ENCODE assay signal across 3 cellular contexts in the genomic region with DNA sequence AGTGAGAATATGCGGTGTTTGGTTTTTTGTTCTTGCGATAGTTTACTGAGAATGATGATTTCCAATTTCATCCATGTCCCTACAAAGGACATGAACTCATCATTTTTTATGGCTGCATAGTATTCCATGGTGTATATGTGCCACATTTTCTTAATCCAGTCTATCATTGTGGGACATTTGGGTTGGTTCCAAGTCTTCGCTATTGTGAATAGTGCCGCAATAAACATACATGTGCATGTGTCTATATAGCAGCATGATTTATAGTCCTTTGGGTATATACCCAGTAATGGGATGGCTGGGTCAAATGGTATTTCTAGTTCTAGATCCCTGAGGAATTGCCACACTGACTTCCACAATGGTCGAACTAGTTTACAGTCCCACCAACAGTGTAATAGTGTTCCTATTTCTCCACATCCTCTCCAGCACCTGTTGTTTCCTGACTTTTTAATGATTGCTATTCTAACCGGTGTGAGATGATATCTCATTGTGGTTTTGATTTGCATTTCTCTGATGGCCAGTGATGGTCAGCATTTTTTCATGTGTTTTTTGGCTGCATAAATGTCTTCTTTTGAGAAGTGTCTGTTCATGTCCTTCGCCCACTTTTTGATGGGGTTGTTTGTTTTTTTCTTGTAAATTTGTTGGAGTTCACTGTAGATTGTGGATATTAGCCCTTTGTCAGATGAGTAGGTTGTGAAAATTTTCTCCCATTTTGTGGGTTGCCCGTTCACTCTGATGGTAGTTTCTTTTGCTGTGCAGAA. TPM values are rescaled to one million over a fixed set of nuclear protein-coding genes. Genes with fewer than 3 reads are reported as not detected.
DNase-seq lines count a peak whose midpoint lies in the region; ATAC-seq, FAIRE-seq and TF ChIP-seq lines count a peak whose summit lies in the region.
"Not testable (repeated sequence)": the region's sequence is repeated elsewhere in the genome, so short reads cannot be mapped to it uniquely, and the experiment has no call there.

No MANE protein-coding gene starts in this region.

- H3K9me1 ChIP-seq in K562 (ENCODE audit: control insufficient read depth, insufficient read depth, low read length), result not testable (repeated sequence)

- in situ Hi-C loops in K562 (cut with MboI), result not testable (repeated sequence)

- H3K9me3 ChIP-seq in A549; HEK293 (ENCODE audit: control insufficient read depth, insufficient read depth, low read depth, low read length); K562 (replicated peaks; ENCODE audit: control insufficient read depth, insufficient read depth, low read depth, low read length): not testable (repeated sequence)

- DNase-seq in A549 (ENCODE audit: low read depth in 1 of 2, low spot score in 1 of 2); K562 (ENCODE audit: extremely low read depth in 1 of 4, low spot score in 3 of 4): not testable (repeated sequence)

- H2AFZ ChIP-seq in K562 (ENCODE audit: low read depth, low read length), result not testable (repeated sequence)

- TF ChIP-seq RAD21 in A549 (conservative IDR thresholded peaks at IDR 0.05 in 1 of 2, IDR thresholded peaks at IDR 0.05 in 1 of 2); K562 (CRISPR knock-in tag; conservative IDR thresholded peaks at IDR 0.05 in 1 of 2, IDR thresholded peaks at IDR 0.05 in 1 of 2): not testable (repeated sequence)

- intact Hi-C loops in K562 (cut with micrococcal nuclease), result not testable (repeated sequence)

- not testable (repeated sequence) for BruUV-seq in K562 (replicated peaks; lab: Mats Ljungman, UMichigan)

- WGBS in A549 (ENCODE audit: missing lambda C conversion rate), result 89% methylated on average over 8 of the region's 8 CpGs
- 87% methylated on average over 4 of the region's 8 CpGs for WGBS in K562 (ENCODE audit: insufficient coverage, low coverage, missing lambda C conversion rate)

- TF ChIP-seq EP300 in A549 (IDR thresholded peaks at IDR 0.05); K562 (IDR thresholded peaks at IDR 0.05; ENCODE audit: low read length): not testable (repeated sequence)

- not testable (repeated sequence) for FAIRE-seq in A549 (lab: Jason Lieb, UNC); K562 (lab: Jason Lieb, UNC)

- CTCF ChIA-PET in A549 (lab: Yijun Ruan, JAX); HEK293 (lab: Yijun Ruan, JAX); K562 (lab: Yijun Ruan, JAX; ENCODE audit: low intra/inter-chr PET ratio): not testable (repeated sequence)

- not testable (repeated sequence) for TF ChIP-seq POLR2A in A549 (IDR thresholded peaks at IDR 0.05; ENCODE audit: low read length); K562 (conservative IDR thresholded peaks at IDR 0.05)

- H3K36me3 ChIP-seq in HEK293 (ENCODE audit: control insufficient read depth in 2 of 2, insufficient read depth in 1 of 2, low read length in 2 of 2) (peaks cover 44 to 46% of the 10 kb centered on the region in 2 experiments), K562 (ENCODE audit: control insufficient read depth, insufficient read depth, low read length) (peaks cover 43% of the 10 kb centered on the region)

- not testable (repeated sequence) for H3K4me3 ChIP-seq in A549; HEK293 (ENCODE audit: low read depth, low read length); K562

- TF ChIP-seq CTCF in A549 (IDR thresholded peaks at IDR 0.05); HEK293 (tag by site-specific recombination; IDR thresholded peaks at IDR 0.05); K562 (IDR thresholded peaks at IDR 0.05 in 2 of 3, conservative IDR thresholded peaks at IDR 0.05 in 1 of 3; ENCODE audit: insufficient read depth in 2 of 3, low read depth in 1 of 3, low read length in 3 of 3): not testable (repeated sequence)

- not testable (repeated sequence) for H3K4me1 ChIP-seq in A549; HEK293 (ENCODE audit: control insufficient read depth, insufficient read depth, low read length); K562 (replicated peaks in 1 of 2; ENCODE audit: control insufficient read depth in 2 of 2, insufficient read depth in 2 of 2, low read length in 2 of 2)

- not testable (repeated sequence) for H3K27ac ChIP-seq in A549; HEK293 (ENCODE audit: extremely low read depth, low read depth, low read length); K562 (ENCODE audit: extremely low read depth, low read depth, low read length)

- H3K27me3 ChIP-seq in K562 (ENCODE audit: control insufficient read depth in 2 of 2, insufficient read depth in 2 of 2, low read length in 2 of 2), result not testable (repeated sequence)

- not testable (repeated sequence) for H3K4me2 ChIP-seq in A549; K562 (ENCODE audit: insufficient read depth, low read length)

- not testable (repeated sequence) for H3K9ac ChIP-seq in K562 (ENCODE audit: insufficient read depth in 1 of 2, low read depth in 2 of 2, low read length in 2 of 2)

- not testable (repeated sequence) for H4K20me1 ChIP-seq in K562 (replicated peaks; ENCODE audit: control insufficient read depth, insufficient read depth, low read length)

- not testable (repeated sequence) for H3K79me2 ChIP-seq in K562 (ENCODE audit: control insufficient read depth, insufficient read depth, low read length)

- POLR2A ChIA-PET in A549 (lab: Yijun Ruan, JAX); HEK293 (lab: Yijun Ruan, JAX); K562 (lab: Yijun Ruan, JAX): not testable (repeated sequence)

- not testable (repeated sequence) for ATAC-seq in A549, K562

TF ChIP-seq in A549, 52 proteins besides CTCF, POLR2A, EP300 and RAD21:
- TF ChIP-seq HOXA7 (CRISPR knock-in tag; IDR thresholded peaks at IDR 0.05), result 0 out of 2 replicates have a peak, but pooled peaks have one; percentile 55

TF ChIP-seq in HEK293, 187 proteins besides CTCF, POLR2A, EP300 and RAD21 (continues in another document):
- TF ChIP-seq ZNF202 (tag by site-specific recombination; IDR thresholded peaks at IDR 0.05; ENCODE audit: borderline replicate concordance) (0 out of 2 replicates have a peak, but pooled peaks have one; percentile 27), ZNF146 (tag by site-specific recombination; IDR thresholded peaks at IDR 0.05) (peak; percentile 98), SCRT2 (tag by site-specific recombination; IDR thresholded peaks at IDR 0.05) (peak; percentile 77), ZNF184 (tag by site-specific recombination; IDR thresholded peaks at IDR 0.05) (peak; percentile 92)
- TF ChIP-seq, protein P1, sequence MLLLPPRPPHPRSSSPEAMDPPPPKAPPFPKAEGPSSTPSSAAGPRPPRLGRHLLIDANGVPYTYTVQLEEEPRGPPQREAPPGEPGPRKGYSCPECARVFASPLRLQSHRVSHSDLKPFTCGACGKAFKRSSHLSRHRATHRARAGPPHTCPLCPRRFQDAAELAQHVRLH (tag by site-specific recombination; IDR thresholded peaks at IDR 0.05), result peak; percentile 71

TF ChIP-seq in K562, 482 proteins besides CTCF, POLR2A, EP300 and RAD21 (continues in another document):
- TF ChIP-seq ZNF184 (CRISPR knock-in tag; IDR thresholded peaks at IDR 0.05), result peak; percentile 51; the same call in 1 of the 2 replicates
- 0 out of 2 replicates have a peak, but pooled peaks have one; percentile 19 for TF ChIP-seq TRIM28 (IDR thresholded peaks at IDR 0.05)
- TF ChIP-seq BCOR (IDR thresholded peaks at IDR 0.05), result 0 out of 2 replicates have a peak, but pooled peaks have one; percentile 23

RNA-seq across cellular contexts. Expression of a gene that starts 6.9 kb away (rescaled TPM):
- polyA plus RNA-seq in A549 (2011; rRNA removed) (196 and 445 TPM in 2 replicates), A549 (2017; fragmentation: RNase III; extraction: RNeasy Plus Mini Kit Qiagen cat#74134 plus additional on column Dnase treatment) (511 to 662 TPM (median 549 TPM) in 3 replicates), K562 (2011; rRNA removed) (88.3 and 122 TPM in 2 replicates), K562 (2014; fragmentation: Illumina TruSeq; extraction: Trizol) (308 and 322 TPM in 2 replicates), K562 (2014; fragmentation: Nextera tagmentation; extraction: Ambion mirVana) (100 to 1,000 TPM; 136 to 185 TPM), K562 (2014; rRNA removed) (279 and 322 TPM in 2 replicates)
- polyA plus RNA-seq in A549 (2012; cell fraction: cytosol; rRNA removed), result 330 and 503 TPM in 2 replicates
- polyA plus RNA-seq in A549 (2012; cell fraction: nucleus; rRNA removed), result 114 and 173 TPM in 2 replicates
- 16.9 and 22.2 TPM in 2 replicates for polyA minus RNA-seq in A549 (2011; rRNA and poly(A)+ RNA removed)
- total RNA-seq in K562 (2011; cell fraction: chromatin; rRNA removed; ENCODE audit: low replicate concordance), result 45.7 and 91.9 TPM in 2 replicates
- 29.2 and 32.2 TPM in 2 replicates for total RNA-seq in K562 (2011; cell fraction: nucleolus; rRNA removed)
- 60.5 and 91.6 TPM in 2 replicates for total RNA-seq in K562 (2011; cell fraction: nucleoplasm; rRNA removed)
- total RNA-seq in K562 (2014; rRNA removed) (303 and 310 TPM in 2 replicates), K562 (2014; rRNA removed; fragmentation: Illumina TruSeq; extraction: Trizol) (269 and 303 TPM in 2 replicates), K562 (2015; rRNA removed; fragmentation: Illumina TruSeq; extraction: Trizol) (305 TPM in 2 replicates), K562 (2021) (188 and 196 TPM in 2 replicates)
- polyA plus RNA-seq in K562 (2011; cell fraction: cytosol; rRNA removed), result 55.9 and 73.1 TPM in 2 replicates
- 87.4 and 131 TPM in 2 replicates for polyA plus RNA-seq in K562 (2011; cell fraction: nucleus; rRNA removed)
- 161 and 381 TPM in 2 replicates for polyA plus RNA-seq in K562 (2012)
- polyA minus RNA-seq in K562 (2011; rRNA and poly(A)+ RNA removed), result 42.9 and 46.1 TPM in 2 replicates
- polyA minus RNA-seq in K562 (2011; cell fraction: cytosol; rRNA and poly(A)+ RNA removed), result 39.9 and 64.4 TPM in 2 replicates
- polyA minus RNA-seq in K562 (2011; cell fraction: nucleus; rRNA and poly(A)+ RNA removed), result 17.5 and 34.4 TPM in 2 replicates
